21 cellular contexts compared by ENCODE assay signal in the genomic region with DNA sequence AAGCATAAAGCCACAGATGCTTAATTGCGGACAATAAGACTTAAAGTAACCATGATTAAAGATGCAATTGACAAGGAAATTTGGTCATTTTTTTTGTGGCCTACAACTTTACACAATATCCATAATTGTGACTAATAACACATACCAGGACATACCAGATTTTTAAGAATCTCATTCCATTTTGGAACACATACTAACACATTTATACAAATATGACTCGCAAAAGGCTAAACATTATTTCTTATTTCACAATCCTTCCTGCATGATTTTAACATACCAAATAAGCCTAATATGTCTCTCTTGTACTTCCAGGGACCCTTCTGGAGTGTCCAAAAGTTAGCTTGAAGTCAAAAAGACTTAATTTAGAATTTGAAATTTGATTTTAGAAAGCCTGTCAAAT.
"Had no signal": no experiment of that assay in that cellular context is flagged by ENCODE, and none has a peak within 500 bp of the region (broad histone marks: within the 10 kb centered on the region; RNA-seq: fewer than 3 reads in every experiment).

No MANE protein-coding gene starts in this region.

- H3K79me2 ChIP-seq: parathyroid adenoma had no signal

- DNase-seq: activated CD4-positive, alpha-beta T cell treated with anti-CD3 and anti-CD28 coated beads, Interleukin-2, amount 10 ng/mL, durations not matched to agents 24 days and 14 days; activated CD4-positive, CD25-positive, alpha-beta regulatory T cell; activated CD8-positive, alpha-beta T cell treated with anti-CD3 and anti-CD28 coated beads for 36 hours; activated naive CD4-positive, alpha-beta T cell treated with anti-CD3 and anti-CD28 coated beads, Interleukin-2, amount 10 ng/mL, durations not matched to agents 7 days and 5 days; activated naive CD8-positive, alpha-beta T cell treated with anti-CD3 and anti-CD28 coated beads, Interleukin-2, amount 50 U/mL, for 24 hours; activated T-cell treated with anti-CD3 and anti-CD28 coated beads, Interleukin-2, amount 50 U/mL, for 24 hours; cerebellar nuclear complex; effector CD8-positive, alpha-beta T cell; heart left ventricle; left ventricle myocardium inferior; midbrain; spleen; stimulated activated CD4-positive, alpha-beta T cell treated with anti-CD3 and anti-CD28 coated beads, Interleukin-4, amount 100 ng/mL, for 4 hours; T-cell; T1000; thyroid gland had no signal

- H3K9ac ChIP-seq: parathyroid adenoma had no signal

- H3K27ac Mint-ChIP-seq: activated CD4-positive, alpha-beta T cell treated with anti-CD3 and anti-CD28 coated beads, Interleukin-2, amount 10 ng/mL, durations not matched to agents 24 days and 14 days; activated CD8-positive, alpha-beta T cell treated with anti-CD3 and anti-CD28 coated beads for 36 hours; activated naive CD4-positive, alpha-beta T cell treated with anti-CD3 and anti-CD28 coated beads, Interleukin-2, amount 10 ng/mL, durations not matched to agents 7 days and 5 days; activated naive CD8-positive, alpha-beta T cell treated with anti-CD3 and anti-CD28 coated beads, Interleukin-2, amount 50 U/mL, for 24 hours; activated T-cell treated with anti-CD3 and anti-CD28 coated beads, Interleukin-2, amount 50 U/mL, for 24 hours; nephron; stimulated activated memory B cell treated with anti-CD40 and anti-IgM and Interleukin-4, amounts not matched to agents 10 μg/mL and 1 μg/mL and 100 μg/mL, for 72 hours; T-cell had no signal

- H3K27me3 Mint-ChIP-seq: activated naive CD4-positive, alpha-beta T cell treated with anti-CD3 and anti-CD28 coated beads, Interleukin-2, amount 10 ng/mL, durations not matched to agents 7 days and 5 days; activated naive CD8-positive, alpha-beta T cell treated with anti-CD3 and anti-CD28 coated beads, Interleukin-2, amount 50 U/mL, for 24 hours; activated T-cell treated with anti-CD3 and anti-CD28 coated beads, Interleukin-2, amount 50 U/mL, for 24 hours; stimulated activated memory B cell treated with anti-CD40 and anti-IgM and Interleukin-4, amounts not matched to agents 10 μg/mL and 1 μg/mL and 100 μg/mL, for 72 hours had no signal

- H3K27ac ChIP-seq: ascending aorta, esophagus muscularis mucosa, heart left ventricle, left ventricle myocardium inferior, parathyroid adenoma, spleen, thyroid gland had no signal

- H3K4me1 ChIP-seq: ascending aorta, esophagus muscularis mucosa, heart left ventricle, left ventricle myocardium inferior, parathyroid adenoma, spleen, thyroid gland had no signal

- H3K9me3 ChIP-seq: ascending aorta, esophagus muscularis mucosa, heart left ventricle, left ventricle myocardium inferior, spleen, thyroid gland had no signal

- H2AFZ ChIP-seq: parathyroid adenoma had no signal

- H3K9me3 Mint-ChIP-seq: activated CD8-positive, alpha-beta T cell treated with anti-CD3 and anti-CD28 coated beads for 36 hours; activated naive CD4-positive, alpha-beta T cell treated with anti-CD3 and anti-CD28 coated beads, Interleukin-2, amount 10 ng/mL, durations not matched to agents 7 days and 5 days; activated naive CD8-positive, alpha-beta T cell treated with anti-CD3 and anti-CD28 coated beads, Interleukin-2, amount 50 U/mL, for 24 hours; activated T-cell treated with anti-CD3 and anti-CD28 coated beads, Interleukin-2, amount 50 U/mL, for 24 hours had no signal

- H3K36me3 Mint-ChIP-seq: activated naive CD4-positive, alpha-beta T cell treated with anti-CD3 and anti-CD28 coated beads, Interleukin-2, amount 10 ng/mL, durations not matched to agents 7 days and 5 days; stimulated activated memory B cell treated with anti-CD40 and anti-IgM and Interleukin-4, amounts not matched to agents 10 μg/mL and 1 μg/mL and 100 μg/mL, for 72 hours had no signal

- H3K4me3 Mint-ChIP-seq: activated CD4-positive, alpha-beta T cell treated with anti-CD3 and anti-CD28 coated beads, Interleukin-2, amount 10 ng/mL, durations not matched to agents 24 days and 14 days; activated CD8-positive, alpha-beta T cell treated with anti-CD3 and anti-CD28 coated beads for 36 hours; activated naive CD4-positive, alpha-beta T cell treated with anti-CD3 and anti-CD28 coated beads, Interleukin-2, amount 10 ng/mL, durations not matched to agents 7 days and 5 days; activated naive CD8-positive, alpha-beta T cell treated with anti-CD3 and anti-CD28 coated beads, Interleukin-2, amount 50 U/mL, for 24 hours; activated T-cell treated with anti-CD3 and anti-CD28 coated beads, Interleukin-2, amount 50 U/mL, for 24 hours; nephron; stimulated activated memory B cell treated with anti-CD40 and anti-IgM and Interleukin-4, amounts not matched to agents 10 μg/mL and 1 μg/mL and 100 μg/mL, for 72 hours; T-cell had no signal

- H3K27me3 ChIP-seq: ascending aorta, esophagus muscularis mucosa, heart left ventricle, spleen, thyroid gland had no signal

- H3K36me3 ChIP-seq: ascending aorta, esophagus muscularis mucosa, heart left ventricle, left ventricle myocardium inferior, spleen, thyroid gland had no signal

- H3K4me3 ChIP-seq: ascending aorta, esophagus muscularis mucosa, heart left ventricle, left ventricle myocardium inferior, spleen, thyroid gland had no signal

- H3K4me1 Mint-ChIP-seq: activated CD4-positive, alpha-beta T cell treated with anti-CD3 and anti-CD28 coated beads, Interleukin-2, amount 10 ng/mL, durations not matched to agents 24 days and 14 days; activated naive CD4-positive, alpha-beta T cell treated with anti-CD3 and anti-CD28 coated beads, Interleukin-2, amount 10 ng/mL, durations not matched to agents 7 days and 5 days; activated naive CD8-positive, alpha-beta T cell treated with anti-CD3 and anti-CD28 coated beads, Interleukin-2, amount 50 U/mL, for 24 hours; nephron; stimulated activated memory B cell treated with anti-CD40 and anti-IgM and Interleukin-4, amounts not matched to agents 10 μg/mL and 1 μg/mL and 100 μg/mL, for 72 hours; T-cell had no signal
